In genomic region chrX:138711399-138712347, GRCh38 we compare ENCODE assay signal across 1 cellular context.
TF ChIP-seq lines count a peak whose summit lies in the region.

Gene FGF13, minus strand, starts transcription at chrX:138711717. Its CDS starts 714 bp downstream, at chrX:138711003.

TF ChIP-seq in H1, 55 proteins besides CTCF, POLR2A, EP300 and RAD21 (continued from another document):
- TF ChIP-seq HDAC6 (IDR thresholded peaks at IDR 0.05; ENCODE audit: low read depth, low read length) (no peak), PHF8 (conservative IDR thresholded peaks at IDR 0.05; ENCODE audit: low read depth, low read length) (peak; percentile 38; the same call in 1 of the 2 replicates), TAF1 (IDR thresholded peaks at IDR 0.05; ENCODE audit: low read depth, low read length) (0 out of 2 replicates have a peak, but pooled peaks have one; percentile 39)
